Comparison of ENCODE assay signal across 25 cellular contexts in genomic region chr7:158186406-158186805, GRCh38.
A peak's percentile ranks its signal among the peaks of the same experiment; 100 is the strongest.
DNase-seq lines count a peak whose midpoint lies in the region; FAIRE-seq and TF ChIP-seq lines count a peak whose summit lies in the region.
"Had no signal": no experiment of that assay in that cellular context is flagged by ENCODE, and none has a peak within 500 bp of the region (broad histone marks: within the 10 kb centered on the region; RNA-seq: fewer than 3 reads in every experiment).

No MANE protein-coding gene starts in this region.

- H3K4me1 Mint-ChIP-seq in CD14-positive monocyte = no peaks in the 10 kb centered on the region
- H3K4me1 Mint-ChIP-seq: B cell; CD4-positive, alpha-beta memory T cell; CD4-positive, CD25-positive, alpha-beta regulatory T cell; CD8-positive, alpha-beta memory T cell had no signal

- H3K36me3 Mint-ChIP-seq in CD14-positive monocyte = no peaks in the 10 kb centered on the region
- H3K36me3 Mint-ChIP-seq: CD4-positive, alpha-beta memory T cell; CD4-positive, CD25-positive, alpha-beta regulatory T cell; CD8-positive, alpha-beta memory T cell had no signal

- no peak overlapping the region for H3K4me3 Mint-ChIP-seq in CD14-positive monocyte
- H3K4me3 Mint-ChIP-seq: B cell; CD4-positive, alpha-beta memory T cell; CD4-positive, CD25-positive, alpha-beta regulatory T cell; CD8-positive, alpha-beta memory T cell had no signal

- DNase-seq in coronary artery (ENCODE audit: low spot score) (peak; percentile 24), mesenteric fat pad (ENCODE audit: low spot score) (peak; percentile 80), CD14-positive monocyte (ENCODE audit: low spot score) (no peak), frontal cortex (ENCODE audit: low spot score in 2 of 2) (no peak), SIG-M5 treated with dmso at 0.1 percent for 504 hours (lab: John Stamatoyannopoulos, UW; ENCODE audit: unreplicated experiment) (no peak)
- DNase-seq: 8988T; ACHN; AML-193; CD4-positive, alpha-beta memory T cell; CD4-positive, CD25-positive, alpha-beta regulatory T cell; CD8-positive, alpha-beta memory T cell; COR-L47; DMS 273 treated with DMSO at 0.1 percent for 48 hours; DMS53; DMS79; DND-41; EL; GDM1 had no signal

- H3K27ac ChIP-seq in coronary artery = no peak overlapping the region
- H3K27ac ChIP-seq: BLaER1 treated with 17β-estradiol and CSF1 and Interleukin-3, amounts not matched to agents 10 nM and 100 nM; C4-2B had no signal

- no peak overlapping the region for H3K4me3 ChIP-seq in coronary artery
- H3K4me3 ChIP-seq: BLaER1 treated with 17β-estradiol and CSF1 and Interleukin-3, amounts not matched to agents 10 nM and 100 nM; GM12878 had no signal

- H3K27me3 Mint-ChIP-seq in CD14-positive monocyte (ENCODE audit: low read depth in 3 of 3) = no peaks in the 10 kb centered on the region
- H3K27me3 Mint-ChIP-seq: B cell; CD4-positive, alpha-beta memory T cell; CD4-positive, CD25-positive, alpha-beta regulatory T cell had no signal

- TF ChIP-seq CTCF in coronary artery (IDR thresholded peaks at IDR 0.05) = no peak
- no peak for TF ChIP-seq CTCF in CD14-positive monocyte (IDR thresholded peaks at IDR 0.05)

- H3K27ac Mint-ChIP-seq in CD14-positive monocyte = no peak overlapping the region
- H3K27ac Mint-ChIP-seq: B cell; CD4-positive, alpha-beta memory T cell; CD4-positive, CD25-positive, alpha-beta regulatory T cell; CD8-positive, alpha-beta memory T cell had no signal

- no peak for FAIRE-seq in frontal cortex (lab: Jason Lieb, UNC)
- FAIRE-seq: A204.1, GM12878, GM12892, GM18507 had no signal

- H3K9me3 Mint-ChIP-seq in CD14-positive monocyte = peaks cover 17 to 48% (median 32%) of the 10 kb centered on the region in 7 donors

- intact Hi-C loops in CD14-positive monocyte (cut with micrococcal nuclease) = no loop called here

Comparison
In these comparisons a context has a peak if more than half of its experiments do, and no peak if none do; other contexts are left out.
1. DNase-seq: peak in coronary artery (single experiment) and mesenteric fat pad (single experiment); none in CD14-positive monocyte (single experiment), frontal cortex (0 of 2) and SIG-M5 treated with dmso at 0.1 percent for 504 hours (single experiment).